In genomic region chr14:37546621-37547447, GRCh38 we compare ENCODE assay signal across 11 cellular contexts. TPM values are rescaled to one million over a fixed set of nuclear protein-coding genes. Genes with fewer than 3 reads are reported as not detected.
A peak's percentile ranks its signal among the peaks of the same experiment; 100 is the strongest.
DNase-seq lines count a peak whose midpoint lies in the region; ATAC-seq and TF ChIP-seq lines count a peak whose summit lies in the region.
"Had no signal": no experiment of that assay in that cellular context is flagged by ENCODE, and none has a peak within 500 bp of the region (broad histone marks: within the 10 kb centered on the region; RNA-seq: fewer than 3 reads in every experiment).

No MANE protein-coding gene starts in this region.

- TF ChIP-seq RAD21 in liver (IDR thresholded peaks at IDR 0.05), result peak; percentile 20 to 39

- H3K27ac ChIP-seq in RWPE2 (ENCODE audit: poor library complexity, severe bottlenecking) (no peak overlapping the region), liver (ENCODE audit: low read depth in 1 of 2, low read length in 2 of 2) (peak overlapping the region; percentile 33 to 70), right atrium auricular region (no peak overlapping the region)

- 0 out of 3 replicates have a peak, but pooled peaks have one; percentile 29 for ATAC-seq in RWPE2 (ENCODE audit: low read depth)

- H3K4me1 ChIP-seq in RWPE2 (ENCODE audit: insufficient read depth, poor library complexity, severe bottlenecking) (peaks cover 10% of the 10 kb centered on the region), liver (ENCODE audit: control insufficient read depth in 4 of 4, insufficient read depth in 4 of 4, low read length in 3 of 4) (peaks cover 0 to 18% (median 2%) of the 10 kb centered on the region in 4 donors), right atrium auricular region (no peaks in the 10 kb centered on the region)

- TF ChIP-seq CTCF in AG10803 (conservative IDR thresholded peaks at IDR 0.05; ENCODE audit: low read length), result no peak
- TF ChIP-seq CTCF in RWPE2 (IDR thresholded peaks at IDR 0.05; ENCODE audit: poor library complexity, severe bottlenecking), result no peak
- TF ChIP-seq CTCF in liver (IDR thresholded peaks at IDR 0.05; ENCODE audit: low read depth, low read length, missing input control), result no peak
- TF ChIP-seq CTCF in right atrium auricular region (IDR thresholded peaks at IDR 0.05), result no peak

- CTCF ChIA-PET in HEK293T (lab: Yijun Ruan, JAX), result no interaction called here

- DNase-seq in AG10803 (ENCODE audit: low read depth), result peak; percentile 60
- DNase-seq in HEK293T (ENCODE audit: extremely low spot score), result no peak
- no peak for DNase-seq in RWPE2 (ENCODE audit: low spot score)
- DNase-seq in activated effector memory CD4-positive, alpha-beta T cell treated with anti-CD3 and anti-CD28 coated beads, Interleukin-2, amount 50 U/mL, for 16 hours, result no peak
- no peak for DNase-seq in kidney tubule cell (ENCODE audit: low spot score)
- no peak for DNase-seq in activated CD4-positive, CD25-positive, alpha-beta regulatory T cell treated with anti-CD3 and anti-CD28 coated beads, Interleukin-2, amount 50 U/mL, for 72 hours
- no peak for DNase-seq in right atrium auricular region (ENCODE audit: low spot score)
- DNase-seq: kidney had no signal

- no peaks in the 10 kb centered on the region for H3K27me3 ChIP-seq in RWPE2 (ENCODE audit: insufficient read depth, poor library complexity, severe bottlenecking)
- H3K27me3 ChIP-seq in liver (ENCODE audit: control insufficient read depth in 4 of 4, insufficient read depth in 4 of 4, low read length in 3 of 4), result no peaks in the 10 kb centered on the region
- H3K27me3 ChIP-seq in right atrium auricular region, result no peaks in the 10 kb centered on the region

- H3K36me3 ChIP-seq in RWPE2 (ENCODE audit: low read depth) (no peaks in the 10 kb centered on the region), liver (ENCODE audit: control insufficient read depth in 4 of 4, insufficient read depth in 3 of 4, low read depth in 1 of 4, low read length in 3 of 4) (no peaks in the 10 kb centered on the region), right atrium auricular region (no peaks in the 10 kb centered on the region)

- H3K4me3 ChIP-seq in AG10803 (ENCODE audit: low read length) (no peak overlapping the region), RWPE2 (ENCODE audit: severe bottlenecking) (no peak overlapping the region), liver (ENCODE audit: low read depth in 1 of 3, low read length in 3 of 3) (peak overlapping the region; percentile 30 to 61 (median 33)), right atrium auricular region (no peak overlapping the region)

- POLR2A ChIA-PET in HEK293T (lab: Yijun Ruan, JAX), result no interaction called here

- 19% methylated on average over 6 of the region's 6 CpGs for WGBS in liver

- H3K9me3 ChIP-seq in RWPE2 (ENCODE audit: severe bottlenecking), result no peaks in the 10 kb centered on the region
- no peaks in the 10 kb centered on the region for H3K9me3 ChIP-seq in liver (ENCODE audit: control insufficient read depth in 4 of 4, low read length in 3 of 4)
- peaks cover 0 to 1% of the 10 kb centered on the region in 2 donors for H3K9me3 ChIP-seq in right atrium auricular region

- peak overlapping the region in 1 of 2 donors; percentile 42 for H3K9ac ChIP-seq in liver (ENCODE audit: low read depth in 1 of 2, low read length in 2 of 2)

TF ChIP-seq in HEK293T, 16 proteins besides CTCF, POLR2A, EP300 and RAD21:
- TF ChIP-seq HDGF (IDR thresholded peaks at IDR 0.05; ENCODE audit: borderline replicate concordance) (no peak), FOXA1 (IDR thresholded peaks at IDR 0.05) (peak; percentile 53; the same call in 1 of the 2 replicates)

TF ChIP-seq in liver, 16 proteins besides CTCF, POLR2A, EP300 and RAD21:
- TF ChIP-seq FOXA1 (IDR thresholded peaks at IDR 0.05) (peak; percentile 28), EGR1 (IDR thresholded peaks at IDR 0.05; ENCODE audit: low read depth in 2 of 2) (no peak), FOXA2 (IDR thresholded peaks at IDR 0.05) (peak; percentile 90), HNF4A (conservative IDR thresholded peaks at IDR 0.05) (peak; percentile 31 to 53), RXRA (IDR thresholded peaks at IDR 0.05) (peak; percentile 57 to 68), MAX (IDR thresholded peaks at IDR 0.05) (no peak), HNF4G (IDR thresholded peaks at IDR 0.05) (no peak), GABPA (IDR thresholded peaks at IDR 0.05 in 1 of 2, conservative IDR thresholded peaks at IDR 0.05 in 1 of 2) (no peak), NR2F2 (IDR thresholded peaks at IDR 0.05) (no peak), TAF1 (conservative IDR thresholded peaks at IDR 0.05) (no peak), ATF3 (IDR thresholded peaks at IDR 0.05) (no peak), JUND (IDR thresholded peaks at IDR 0.05) (no peak), SP1 (IDR thresholded peaks at IDR 0.05) (peak; percentile 75), ZBTB33 (IDR thresholded peaks at IDR 0.05) (no peak), YY1 (IDR thresholded peaks at IDR 0.05) (no peak), REST (IDR thresholded peaks at IDR 0.05) (no peak)

RNA-seq across cellular contexts. Expression of gene FOXA1, which starts 48.2 kb away (rescaled TPM):
- total RNA-seq in liver (10 to 100 TPM in 1 of 2 donors, 1 to 10 TPM in 1; 8.0 to 37.5 TPM), right atrium auricular region (not detected)
- polyA plus RNA-seq in liver, result 10 to 100 TPM; 13.0 to 19.2 TPM
- total RNA-seq: kidney had no signal

RNA-seq across cellular contexts. Expression of gene TTC6, which starts 48.6 kb away (rescaled TPM):
- total RNA-seq in liver (10 to 100 TPM in 1 of 2 donors, 1 to 10 TPM in 1; 2.0 to 21.7 TPM), right atrium auricular region (not detected)
- polyA plus RNA-seq in liver, result 1 to 10 TPM in 1 of 2 donors, under 1 TPM in 1; 0.74 to 5.2 TPM
- total RNA-seq: astrocyte, epithelial cell of proximal tubule, kidney had no signal

Comparison
In these comparisons a context has a peak if more than half of its experiments do, and no peak if none do; other contexts are left out.
1. H3K4me3 ChIP-seq: peak in liver (3 of 3); none in AG10803 (single experiment), RWPE2 (single experiment) and right atrium auricular region (0 of 2).
2. H3K27ac ChIP-seq: peak in liver (2 of 2); none in RWPE2 (single experiment) and right atrium auricular region (0 of 2).
3. RNA of gene FOXA1, which starts 48.2 kb away (total RNA-seq): 8.0 to 37.5 TPM in liver; not detected in right atrium auricular region; every median in the first group is over 4 times any median in the second.